Comparison of ENCODE assay signal across 12 cellular contexts in the genomic region with DNA sequence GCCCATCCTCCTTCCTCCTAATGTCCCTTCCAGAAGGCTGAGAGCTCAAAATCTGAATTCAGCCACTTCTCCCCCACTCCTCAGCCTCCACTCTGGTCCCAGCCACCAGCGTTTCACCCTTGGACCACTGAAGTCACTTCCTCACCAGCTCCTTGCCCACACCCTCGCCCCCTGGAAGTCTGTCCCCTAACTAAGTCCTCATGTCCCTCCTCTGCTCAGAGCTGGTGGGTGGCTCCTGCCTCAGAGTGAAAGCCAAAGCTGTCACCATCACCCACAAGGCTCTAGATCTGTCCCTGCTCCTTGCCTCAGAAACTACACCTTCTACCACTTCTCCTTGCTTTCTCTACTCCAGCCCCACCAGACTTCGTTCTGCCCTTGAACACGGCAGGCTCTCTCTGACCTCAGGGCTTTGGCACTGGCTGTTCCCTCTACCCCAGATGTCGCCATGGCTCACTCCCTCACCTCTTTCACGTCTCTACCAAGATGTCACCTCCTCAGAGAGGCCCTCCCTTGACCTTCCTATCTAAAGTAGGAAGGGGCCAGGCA. TPM values are rescaled to one million over a fixed set of nuclear protein-coding genes. Genes with fewer than 3 reads are reported as not detected.
DNase-seq lines count a peak whose midpoint lies in the region; ATAC-seq, FAIRE-seq and TF ChIP-seq lines count a peak whose summit lies in the region.
"Had no signal": no experiment of that assay in that cellular context is flagged by ENCODE, and none has a peak within 500 bp of the region (broad histone marks: within the 10 kb centered on the region; RNA-seq: fewer than 3 reads in every experiment).

No MANE protein-coding gene starts in this region.

- no peaks in the 10 kb centered on the region for H3K9me1 ChIP-seq in K562 (ENCODE audit: control insufficient read depth, insufficient read depth, low read length)

- peak overlapping the region; percentile 100 for H3K4me2 ChIP-seq in Karpas-422 (ENCODE audit: low read depth, low read length, poor library complexity, severe bottlenecking)
- H3K4me2 ChIP-seq in K562 (ENCODE audit: insufficient read depth, low read length), result peak overlapping the region; percentile 20
- no peak overlapping the region for H3K4me2 ChIP-seq in neural progenitor cell

- ATAC-seq in K562, result no peak
- no peak for ATAC-seq in GM21515 (IDR thresholded peaks at IDR 0.05; ENCODE audit: unreplicated experiment)

- H3K27ac ChIP-seq in Karpas-422 (ENCODE audit: low read length) (no peak overlapping the region), K562 (ENCODE audit: extremely low read depth, low read depth, low read length) (peak overlapping the region; percentile 58; the same call in 2 of the 3 replicates), neural progenitor cell (no peak overlapping the region), substantia nigra (ENCODE audit: low read depth, low read length, poor library complexity, severe bottlenecking) (no peak overlapping the region)

- no peaks in the 10 kb centered on the region for H3K27me3 ChIP-seq in Karpas-422 (ENCODE audit: low read length)
- no peaks in the 10 kb centered on the region for H3K27me3 ChIP-seq in K562 (ENCODE audit: control insufficient read depth in 2 of 2, insufficient read depth in 2 of 2, low read length in 2 of 2)
- H3K27me3 ChIP-seq in neural progenitor cell, result no peaks in the 10 kb centered on the region

- no peak for TF ChIP-seq RAD21 in K562 (CRISPR knock-in tag; conservative IDR thresholded peaks at IDR 0.05 in 1 of 2, IDR thresholded peaks at IDR 0.05 in 1 of 2)

- H3K79me2 ChIP-seq in Karpas-422 (ENCODE audit: low read length) (peaks cover 14% of the 10 kb centered on the region), K562 (ENCODE audit: control insufficient read depth, insufficient read depth, low read length) (peaks cover 21% of the 10 kb centered on the region), neural progenitor cell (ENCODE audit: low read depth) (peaks cover 15% of the 10 kb centered on the region)

- no peaks in the 10 kb centered on the region for H3K9me3 Mint-ChIP-seq in activated CD4-positive, alpha-beta memory T cell treated with anti-CD3 and anti-CD28 coated beads, Interleukin-2, amount 10 ng/mL, durations not matched to agents 7 days and 5 days
- no peaks in the 10 kb centered on the region for H3K9me3 Mint-ChIP-seq in activated CD4-positive, alpha-beta memory T cell treated with anti-CD3 and anti-CD28 coated beads for 36 hours
- H3K9me3 Mint-ChIP-seq in neural progenitor cell, result no peaks in the 10 kb centered on the region

- H3K36me3 ChIP-seq in Karpas-422 (ENCODE audit: insufficient read depth, low read length) (peaks cover 3% of the 10 kb centered on the region; the same call in 1 of the 2 replicates), K562 (ENCODE audit: control insufficient read depth, insufficient read depth, low read length) (peaks cover 44% of the 10 kb centered on the region; the same call in 2 of the 3 replicates), neural progenitor cell (no peaks in the 10 kb centered on the region)

- peak overlapping the region; percentile 30 for H3K9ac ChIP-seq in Karpas-422 (ENCODE audit: low read length)
- peak overlapping the region in 1 of 2 experiments; percentile 75; a peak in 2 of 4 replicates for H3K9ac ChIP-seq in K562 (ENCODE audit: insufficient read depth in 1 of 2, low read depth in 2 of 2, low read length in 2 of 2)
- H3K9ac ChIP-seq in neural progenitor cell, result no peak overlapping the region

- peak overlapping the region; percentile 23; the same call in 1 of the 2 replicates for H3K4me3 ChIP-seq in Karpas-422 (ENCODE audit: low read length)
- peak overlapping the region; percentile 10; the same call in 1 of the 2 replicates for H3K4me3 ChIP-seq in K562
- H3K4me3 ChIP-seq in neural progenitor cell, result no peak overlapping the region

- no peak for TF ChIP-seq CTCF in K562 (IDR thresholded peaks at IDR 0.05 in 2 of 3, conservative IDR thresholded peaks at IDR 0.05 in 1 of 3; ENCODE audit: insufficient read depth in 2 of 3, low read depth in 1 of 3, low read length in 3 of 3)
- no peak for TF ChIP-seq CTCF in neural progenitor cell (IDR thresholded peaks at IDR 0.05)
- TF ChIP-seq CTCF in GM10266 (IDR thresholded peaks at IDR 0.05; ENCODE audit: control insufficient read depth, insufficient read depth, low read depth, missing control alignments), result no peak

- no peak for FAIRE-seq in K562 (lab: Jason Lieb, UNC)

- H3K36me3 Mint-ChIP-seq in activated CD4-positive, alpha-beta memory T cell treated with anti-CD3 and anti-CD28 coated beads, Interleukin-2, amount 10 ng/mL, durations not matched to agents 7 days and 5 days (ENCODE audit: low read depth), result peaks cover 28% of the 10 kb centered on the region
- H3K36me3 Mint-ChIP-seq in activated CD4-positive, alpha-beta memory T cell treated with anti-CD3 and anti-CD28 coated beads for 36 hours, result peaks cover 7% of the 10 kb centered on the region
- peaks cover 17% of the 10 kb centered on the region for H3K36me3 Mint-ChIP-seq in neural progenitor cell

- peaks cover 26% of the 10 kb centered on the region for H3F3A ChIP-seq in neural progenitor cell (ENCODE audit: low read depth)

- peaks cover 46% of the 10 kb centered on the region for H3K4me1 ChIP-seq in Karpas-422 (ENCODE audit: low read length)
- peaks cover 20 to 50% of the 10 kb centered on the region in 2 experiments; a peak in 4 of 5 replicates for H3K4me1 ChIP-seq in K562 (replicated peaks in 1 of 2; ENCODE audit: control insufficient read depth in 2 of 2, insufficient read depth in 2 of 2, low read length in 2 of 2)
- peaks cover 5% of the 10 kb centered on the region for H3K4me1 ChIP-seq in neural progenitor cell

- peak overlapping the region; percentile 57 for H3K27ac Mint-ChIP-seq in activated CD4-positive, alpha-beta memory T cell treated with anti-CD3 and anti-CD28 coated beads, Interleukin-2, amount 10 ng/mL, durations not matched to agents 7 days and 5 days
- H3K27ac Mint-ChIP-seq in activated CD4-positive, alpha-beta memory T cell treated with anti-CD3 and anti-CD28 coated beads for 36 hours, result no peak overlapping the region
- peak overlapping the region; percentile 17 for H3K27ac Mint-ChIP-seq in neural progenitor cell

- H3K9me3 ChIP-seq in Karpas-422 (ENCODE audit: low read length) (no peaks in the 10 kb centered on the region), K562 (replicated peaks; ENCODE audit: control insufficient read depth, insufficient read depth, low read depth, low read length) (no peaks in the 10 kb centered on the region), neural progenitor cell (ENCODE audit: low read depth) (no peaks in the 10 kb centered on the region)
- H3K9me3 ChIP-seq: spleen had no signal

- DNase-seq in activated CD4-positive, alpha-beta memory T cell treated with anti-CD3 and anti-CD28 coated beads, Interleukin-2, amount 10 ng/mL, durations not matched to agents 7 days and 5 days, result no peak
- no peak for DNase-seq in activated CD4-positive, alpha-beta memory T cell treated with anti-CD3 and anti-CD28 coated beads for 36 hours
- DNase-seq in Karpas-422 (no peak), K562 (ENCODE audit: extremely low read depth in 1 of 4, low spot score in 3 of 4) (peak in 1 of 4 experiments; percentile 5), neural progenitor cell (ENCODE audit: low spot score) (no peak), GM10266 (ENCODE audit: extremely low spot score) (no peak), substantia nigra (lab: John Stamatoyannopoulos, UW) (no peak)
- DNase-seq: activated CD4-positive, CD25-positive, alpha-beta regulatory T cell; amniotic stem cell; KBM-7; spleen had no signal

- peaks cover 64% of the 10 kb centered on the region for H3K4me1 Mint-ChIP-seq in activated CD4-positive, alpha-beta memory T cell treated with anti-CD3 and anti-CD28 coated beads, Interleukin-2, amount 10 ng/mL, durations not matched to agents 7 days and 5 days
- peaks cover 44% of the 10 kb centered on the region for H3K4me1 Mint-ChIP-seq in activated CD4-positive, alpha-beta memory T cell treated with anti-CD3 and anti-CD28 coated beads for 36 hours (ENCODE audit: low read depth)
- peaks cover 29% of the 10 kb centered on the region for H3K4me1 Mint-ChIP-seq in neural progenitor cell

- no TSS peak for BruUV-seq in K562 (replicated peaks; lab: Mats Ljungman, UMichigan)

- 74% methylated on average over 6 of the region's 6 CpGs for WGBS in K562 (ENCODE audit: insufficient coverage, low coverage, missing lambda C conversion rate)

- POLR2A ChIA-PET in activated CD4-positive, alpha-beta memory T cell treated with anti-CD3 and anti-CD28 coated beads, Interleukin-2, amount 10 ng/mL, durations not matched to agents 7 days and 5 days (lab: Charles Lee), result interaction anchor here (1.3 kb wide), 1 partner anchor 15 kb away, joined by 3 read pairs; no protein-coding TSS in a partner anchor
- POLR2A ChIA-PET in activated CD4-positive, alpha-beta memory T cell treated with anti-CD3 and anti-CD28 coated beads for 36 hours (lab: Charles Lee), result no interaction called here
- POLR2A ChIA-PET in K562 (lab: Yijun Ruan, JAX), result interaction anchor here (0.6 to 1.0 kb wide), 3 partner anchors 16 to 63 kb away, joined by 3 read pairs; no protein-coding TSS in a partner anchor

- no peaks in the 10 kb centered on the region for H3K27me3 Mint-ChIP-seq in activated CD4-positive, alpha-beta memory T cell treated with anti-CD3 and anti-CD28 coated beads, Interleukin-2, amount 10 ng/mL, durations not matched to agents 7 days and 5 days
- H3K27me3 Mint-ChIP-seq in activated CD4-positive, alpha-beta memory T cell treated with anti-CD3 and anti-CD28 coated beads for 36 hours, result no peaks in the 10 kb centered on the region
- peaks cover 8% of the 10 kb centered on the region for H3K27me3 Mint-ChIP-seq in neural progenitor cell (ENCODE audit: insufficient read depth, low read depth)

- H4K20me1 ChIP-seq in Karpas-422 (ENCODE audit: insufficient read depth, low read depth, low read length) (no peaks in the 10 kb centered on the region), K562 (replicated peaks; ENCODE audit: control insufficient read depth, insufficient read depth, low read length) (no peaks in the 10 kb centered on the region), neural progenitor cell (ENCODE audit: low read depth) (peaks cover 13% of the 10 kb centered on the region)

- CTCF ChIA-PET in activated CD4-positive, alpha-beta memory T cell treated with anti-CD3 and anti-CD28 coated beads, Interleukin-2, amount 10 ng/mL, durations not matched to agents 7 days and 5 days (lab: Charles Lee), result interaction anchor here (1.0 kb wide), 1 partner anchor 17 kb away, joined by 3 read pairs; no protein-coding TSS in a partner anchor
- CTCF ChIA-PET in activated CD4-positive, alpha-beta memory T cell treated with anti-CD3 and anti-CD28 coated beads for 36 hours (lab: Charles Lee), result interaction anchor here (0.8 to 1.2 kb wide), 3 partner anchors 18 to 64 kb away, joined by 3 to 7 read pairs (median 5); no protein-coding TSS in a partner anchor
- CTCF ChIA-PET in K562 (lab: Yijun Ruan, JAX; ENCODE audit: low intra/inter-chr PET ratio), result no interaction called here

- H2AFZ ChIP-seq in Karpas-422 (ENCODE audit: low read length), result no peak overlapping the region
- H2AFZ ChIP-seq in K562 (ENCODE audit: low read depth, low read length), result no peak overlapping the region
- H2AFZ ChIP-seq in neural progenitor cell (replicated peaks), result no peak overlapping the region

- peak overlapping the region; percentile 53 for H3K4me3 Mint-ChIP-seq in activated CD4-positive, alpha-beta memory T cell treated with anti-CD3 and anti-CD28 coated beads, Interleukin-2, amount 10 ng/mL, durations not matched to agents 7 days and 5 days
- no peak overlapping the region for H3K4me3 Mint-ChIP-seq in activated CD4-positive, alpha-beta memory T cell treated with anti-CD3 and anti-CD28 coated beads for 36 hours
- H3K4me3 Mint-ChIP-seq in neural progenitor cell, result peak overlapping the region; percentile 48

- H3K9me2 ChIP-seq in Karpas-422 (replicated peaks; ENCODE audit: insufficient read depth, low read length), result no peaks in the 10 kb centered on the region

- intact Hi-C loops in activated CD4-positive, alpha-beta memory T cell treated with anti-CD3 and anti-CD28 coated beads for 36 hours (cut with micrococcal nuclease), result loop anchor here (10.0 kb wide), 1 partner anchor 163 kb away; a partner anchor contains a TSS
- intact Hi-C loops in K562 (cut with micrococcal nuclease), result no loop called here

- in situ Hi-C loops in K562 (cut with MboI), result no loop called here

- TF ChIP-seq EP300 in K562 (IDR thresholded peaks at IDR 0.05; ENCODE audit: low read length), result no peak

- TF ChIP-seq POLR2A in K562 (conservative IDR thresholded peaks at IDR 0.05), result no peak

RNA-seq across cellular contexts. Expression of a gene that starts 1.7 kb away (rescaled TPM):
- 10 to 100 TPM; 59.8 to 60.6 TPM for total RNA-seq in activated CD4-positive, alpha-beta memory T cell treated with anti-CD3 and anti-CD28 coated beads, Interleukin-2, amount 10 ng/mL, durations not matched to agents 7 days and 5 days
- total RNA-seq in activated CD4-positive, alpha-beta memory T cell treated with anti-CD3 and anti-CD28 coated beads for 36 hours, result 10 to 100 TPM; 59.4 to 59.7 TPM
- total RNA-seq in Karpas-422 (2014; rRNA removed; shearing (Covaris generic); ENCODE audit: low replicate concordance), result 121 and 175 TPM in 2 replicates
- total RNA-seq in K562 (2011; cell fraction: chromatin; rRNA removed; ENCODE audit: low replicate concordance), result 39.0 and 101 TPM in 2 replicates
- 64.0 and 74.7 TPM in 2 replicates for total RNA-seq in K562 (2011; cell fraction: nucleolus; rRNA removed)
- total RNA-seq in K562 (2011; cell fraction: nucleoplasm; rRNA removed), result 56.7 and 74.6 TPM in 2 replicates
- 87.1 and 89.4 TPM in 2 replicates for total RNA-seq in K562 (2014; rRNA removed)
- total RNA-seq in K562 (2014; rRNA removed; fragmentation: Illumina TruSeq; extraction: Trizol), result 31.1 and 37.7 TPM in 2 replicates
- 49.9 and 57.3 TPM in 2 replicates for total RNA-seq in K562 (2015; rRNA removed; fragmentation: Illumina TruSeq; extraction: Trizol)
- 75.1 and 75.5 TPM in 2 replicates for total RNA-seq in K562 (2021)
- polyA plus RNA-seq in K562 (2011; rRNA removed), result 60.0 and 67.5 TPM in 2 replicates
- polyA plus RNA-seq in K562 (2011; cell fraction: cytosol; rRNA removed), result 85.4 and 165 TPM in 2 replicates
- 90.3 and 164 TPM in 2 replicates for polyA plus RNA-seq in K562 (2011; cell fraction: nucleus; rRNA removed)
- 61.5 and 139 TPM in 2 replicates for polyA plus RNA-seq in K562 (2012)
- 70.3 and 86.8 TPM in 2 replicates for polyA plus RNA-seq in K562 (2014; fragmentation: Illumina TruSeq; extraction: Trizol)
- 10 to 100 TPM in 1 of 2 experiments, 1 to 10 TPM in 1; 9.3 to 17.0 TPM for polyA plus RNA-seq in K562 (2014; fragmentation: Nextera tagmentation; extraction: Ambion mirVana)
- polyA plus RNA-seq in K562 (2014; rRNA removed), result 92.6 and 95.8 TPM in 2 replicates
- polyA minus RNA-seq in K562 (2011; rRNA and poly(A)+ RNA removed), result 19.6 and 33.4 TPM in 2 replicates
- 57.8 and 74.6 TPM in 2 replicates for polyA minus RNA-seq in K562 (2011; cell fraction: cytosol; rRNA and poly(A)+ RNA removed)
- polyA minus RNA-seq in K562 (2011; cell fraction: nucleus; rRNA and poly(A)+ RNA removed), result 37.8 and 41.3 TPM in 2 replicates
- total RNA-seq in neural progenitor cell (ENCODE audit: low replicate concordance), result 46.0 and 74.5 TPM in 2 replicates

RNA-seq across cellular contexts. Expression of a gene that starts 15.6 kb away (rescaled TPM):
- 1 to 10 TPM; 3.6 to 3.8 TPM for total RNA-seq in activated CD4-positive, alpha-beta memory T cell treated with anti-CD3 and anti-CD28 coated beads, Interleukin-2, amount 10 ng/mL, durations not matched to agents 7 days and 5 days
- 10 to 100 TPM; 11.1 to 12.6 TPM for total RNA-seq in activated CD4-positive, alpha-beta memory T cell treated with anti-CD3 and anti-CD28 coated beads for 36 hours
- total RNA-seq in Karpas-422 (2014; rRNA removed; shearing (Covaris generic); ENCODE audit: low replicate concordance), result 6.6 and 10.5 TPM in 2 replicates
- total RNA-seq in K562 (2011; cell fraction: chromatin; rRNA removed; ENCODE audit: low replicate concordance), result 7.5 and 14.6 TPM in 2 replicates
- 11.1 and 14.3 TPM in 2 replicates for total RNA-seq in K562 (2011; cell fraction: nucleolus; rRNA removed)
- total RNA-seq in K562 (2011; cell fraction: nucleoplasm; rRNA removed), result 9.8 and 10.3 TPM in 2 replicates
- total RNA-seq in K562 (2014; rRNA removed) (36.6 and 50.6 TPM in 2 replicates), K562 (2014; rRNA removed; fragmentation: Illumina TruSeq; extraction: Trizol) (19.7 and 22.7 TPM in 2 replicates), K562 (2015; rRNA removed; fragmentation: Illumina TruSeq; extraction: Trizol) (50.1 and 51.0 TPM in 2 replicates), K562 (2021) (27.4 and 32.1 TPM in 2 replicates), neural progenitor cell (ENCODE audit: low replicate concordance) (5.5 and 6.8 TPM in 2 replicates)
- polyA plus RNA-seq in K562 (2011; rRNA removed) (8.5 and 9.7 TPM in 2 replicates), K562 (2014; fragmentation: Illumina TruSeq; extraction: Trizol) (32.6 and 37.4 TPM in 2 replicates), K562 (2014; fragmentation: Nextera tagmentation; extraction: Ambion mirVana) (1 to 10 TPM; 3.0 to 6.4 TPM), K562 (2014; rRNA removed) (29.2 and 31.7 TPM in 2 replicates)
- 11.0 and 17.1 TPM in 2 replicates for polyA plus RNA-seq in K562 (2011; cell fraction: cytosol; rRNA removed)
- polyA plus RNA-seq in K562 (2011; cell fraction: nucleus; rRNA removed), result 3.6 and 6.6 TPM in 2 replicates
- polyA plus RNA-seq in K562 (2012), result 5.1 and 14.9 TPM in 2 replicates
- 4.5 and 4.9 TPM in 2 replicates for polyA minus RNA-seq in K562 (2011; rRNA and poly(A)+ RNA removed)
- 12.2 and 12.9 TPM in 2 replicates for polyA minus RNA-seq in K562 (2011; cell fraction: cytosol; rRNA and poly(A)+ RNA removed)
- polyA minus RNA-seq in K562 (2011; cell fraction: nucleus; rRNA and poly(A)+ RNA removed), result 3.0 and 3.8 TPM in 2 replicates

RNA-seq across cellular contexts. Expression of a gene that starts 17.2 kb away (rescaled TPM):
- 10 to 100 TPM; 13.0 to 18.9 TPM for total RNA-seq in activated CD4-positive, alpha-beta memory T cell treated with anti-CD3 and anti-CD28 coated beads, Interleukin-2, amount 10 ng/mL, durations not matched to agents 7 days and 5 days
- total RNA-seq in activated CD4-positive, alpha-beta memory T cell treated with anti-CD3 and anti-CD28 coated beads for 36 hours, result 1 to 10 TPM; 8.1 to 9.2 TPM
- total RNA-seq in Karpas-422 (2014; rRNA removed; shearing (Covaris generic); ENCODE audit: low replicate concordance), result 1.0 and 1.1 TPM in 2 replicates
- total RNA-seq in K562 (2011; cell fraction: chromatin; rRNA removed; ENCODE audit: low replicate concordance), result 13.7 and 25.0 TPM in 2 replicates
- total RNA-seq in K562 (2011; cell fraction: nucleolus; rRNA removed), result 14.5 and 17.6 TPM in 2 replicates
- 15.8 and 21.6 TPM in 2 replicates for total RNA-seq in K562 (2011; cell fraction: nucleoplasm; rRNA removed)
- total RNA-seq in K562 (2014; rRNA removed) (2.3 TPM in 2 replicates), K562 (2014; rRNA removed; fragmentation: Illumina TruSeq; extraction: Trizol) (0.84 and 1.0 TPM in 2 replicates), K562 (2015; rRNA removed; fragmentation: Illumina TruSeq; extraction: Trizol) (0.83 and 0.94 TPM in 2 replicates), K562 (2021) (4.5 and 6.7 TPM in 2 replicates), neural progenitor cell (ENCODE audit: low replicate concordance) (2.9 and 8.6 TPM in 2 replicates)
- polyA plus RNA-seq in K562 (2011; rRNA removed) (2.0 and 6.6 TPM in 2 replicates), K562 (2014; fragmentation: Illumina TruSeq; extraction: Trizol) (2.7 and 3.6 TPM in 2 replicates), K562 (2014; fragmentation: Nextera tagmentation; extraction: Ambion mirVana) (under 1 TPM; 0.32 to 0.82 TPM), K562 (2014; rRNA removed) (1.7 and 3.7 TPM in 2 replicates)
- polyA plus RNA-seq in K562 (2011; cell fraction: cytosol; rRNA removed), result 2.6 and 3.5 TPM in 2 replicates
- polyA plus RNA-seq in K562 (2011; cell fraction: nucleus; rRNA removed), result 16.5 and 21.1 TPM in 2 replicates
- 7.4 and 23.3 TPM in 2 replicates for polyA plus RNA-seq in K562 (2012)
- 1.6 and 2.6 TPM in 2 replicates for polyA minus RNA-seq in K562 (2011; rRNA and poly(A)+ RNA removed)
- polyA minus RNA-seq in K562 (2011; cell fraction: cytosol; rRNA and poly(A)+ RNA removed), result 2.4 and 7.6 TPM in 2 replicates
- 3.1 and 6.1 TPM in 2 replicates for polyA minus RNA-seq in K562 (2011; cell fraction: nucleus; rRNA and poly(A)+ RNA removed)

RNA-seq across cellular contexts. Expression of a gene that starts 45.8 kb away (rescaled TPM):
- 10 to 100 TPM; 15.3 to 16.1 TPM for total RNA-seq in activated CD4-positive, alpha-beta memory T cell treated with anti-CD3 and anti-CD28 coated beads, Interleukin-2, amount 10 ng/mL, durations not matched to agents 7 days and 5 days
- total RNA-seq in activated CD4-positive, alpha-beta memory T cell treated with anti-CD3 and anti-CD28 coated beads for 36 hours, result 1 to 10 TPM; 3.7 to 5.9 TPM
- total RNA-seq in Karpas-422 (2014; rRNA removed; shearing (Covaris generic); ENCODE audit: low replicate concordance), result 2.5 and 4.0 TPM in 2 replicates
- total RNA-seq in K562 (2011; cell fraction: chromatin; rRNA removed; ENCODE audit: low replicate concordance), result 2.1 and 8.8 TPM in 2 replicates
- total RNA-seq in K562 (2011; cell fraction: nucleolus; rRNA removed), result 4.2 and 6.7 TPM in 2 replicates
- 3.9 and 4.5 TPM in 2 replicates for total RNA-seq in K562 (2011; cell fraction: nucleoplasm; rRNA removed)
- total RNA-seq in K562 (2014; rRNA removed) (1.2 and 1.6 TPM in 2 replicates), K562 (2014; rRNA removed; fragmentation: Illumina TruSeq; extraction: Trizol) (0.73 TPM in 2 replicates), K562 (2015; rRNA removed; fragmentation: Illumina TruSeq; extraction: Trizol) (0.18 and 0.26 TPM in 2 replicates), K562 (2021) (2.4 and 2.7 TPM in 2 replicates), neural progenitor cell (ENCODE audit: low replicate concordance) (2.3 and 5.4 TPM in 2 replicates)
- polyA plus RNA-seq in K562 (2011; rRNA removed) (0.25 and 0.27 TPM in 2 replicates), K562 (2014; fragmentation: Illumina TruSeq; extraction: Trizol) (1.2 and 1.4 TPM in 2 replicates), K562 (2014; fragmentation: Nextera tagmentation; extraction: Ambion mirVana) (under 1 TPM; 0.11 to 0.30 TPM), K562 (2014; rRNA removed) (0.93 and 2.9 TPM in 2 replicates)
- polyA plus RNA-seq in K562 (2011; cell fraction: cytosol; rRNA removed), result 0.32 and 0.52 TPM in 2 replicates
- polyA plus RNA-seq in K562 (2011; cell fraction: nucleus; rRNA removed), result 1.8 and 3.8 TPM in 2 replicates
- polyA plus RNA-seq in K562 (2012), result 0.76 and 1.3 TPM in 2 replicates
- polyA minus RNA-seq in K562 (2011; rRNA and poly(A)+ RNA removed), result 0.54 and 0.77 TPM in 2 replicates
- polyA minus RNA-seq in K562 (2011; cell fraction: cytosol; rRNA and poly(A)+ RNA removed), result 0.55 and 0.76 TPM in 2 replicates
- 2.8 and 3.6 TPM in 2 replicates for polyA minus RNA-seq in K562 (2011; cell fraction: nucleus; rRNA and poly(A)+ RNA removed)

RNA-seq across cellular contexts. Expression of a gene that starts 51.7 kb away (rescaled TPM):
- 10 to 100 TPM; 19.0 to 20.0 TPM for total RNA-seq in activated CD4-positive, alpha-beta memory T cell treated with anti-CD3 and anti-CD28 coated beads, Interleukin-2, amount 10 ng/mL, durations not matched to agents 7 days and 5 days
- total RNA-seq in activated CD4-positive, alpha-beta memory T cell treated with anti-CD3 and anti-CD28 coated beads for 36 hours, result 10 to 100 TPM; 27.2 to 27.4 TPM
- total RNA-seq in Karpas-422 (2014; rRNA removed; shearing (Covaris generic); ENCODE audit: low replicate concordance), result 15.4 and 23.4 TPM in 2 replicates
- 133 and 285 TPM in 2 replicates for total RNA-seq in K562 (2011; cell fraction: chromatin; rRNA removed; ENCODE audit: low replicate concordance)
- 121 and 134 TPM in 2 replicates for total RNA-seq in K562 (2011; cell fraction: nucleolus; rRNA removed)
- 92.9 and 95.2 TPM in 2 replicates for total RNA-seq in K562 (2011; cell fraction: nucleoplasm; rRNA removed)
- total RNA-seq in K562 (2014; rRNA removed), result 26.4 and 29.8 TPM in 2 replicates
- 12.0 and 15.0 TPM in 2 replicates for total RNA-seq in K562 (2014; rRNA removed; fragmentation: Illumina TruSeq; extraction: Trizol)
- total RNA-seq in K562 (2015; rRNA removed; fragmentation: Illumina TruSeq; extraction: Trizol), result 12.9 and 13.9 TPM in 2 replicates
- total RNA-seq in K562 (2021), result 55.9 and 57.7 TPM in 2 replicates
- polyA plus RNA-seq in K562 (2011; rRNA removed), result 23.4 and 52.4 TPM in 2 replicates
- polyA plus RNA-seq in K562 (2011; cell fraction: cytosol; rRNA removed), result 23.5 and 48.2 TPM in 2 replicates
- polyA plus RNA-seq in K562 (2011; cell fraction: nucleus; rRNA removed), result 142 and 172 TPM in 2 replicates
- 37.7 and 45.1 TPM in 2 replicates for polyA plus RNA-seq in K562 (2012)
- 28.5 and 32.7 TPM in 2 replicates for polyA plus RNA-seq in K562 (2014; fragmentation: Illumina TruSeq; extraction: Trizol)
- polyA plus RNA-seq in K562 (2014; fragmentation: Nextera tagmentation; extraction: Ambion mirVana), result 1 to 10 TPM; 2.2 to 2.4 TPM
- 31.1 and 31.6 TPM in 2 replicates for polyA plus RNA-seq in K562 (2014; rRNA removed)
- polyA minus RNA-seq in K562 (2011; rRNA and poly(A)+ RNA removed), result 51.5 and 54.5 TPM in 2 replicates
- polyA minus RNA-seq in K562 (2011; cell fraction: cytosol; rRNA and poly(A)+ RNA removed), result 26.8 and 33.6 TPM in 2 replicates
- 37.0 and 57.0 TPM in 2 replicates for polyA minus RNA-seq in K562 (2011; cell fraction: nucleus; rRNA and poly(A)+ RNA removed)
- total RNA-seq in neural progenitor cell (ENCODE audit: low replicate concordance), result 31.0 and 71.6 TPM in 2 replicates
